1 cellular context compared by ENCODE assay signal in the genomic region with DNA sequence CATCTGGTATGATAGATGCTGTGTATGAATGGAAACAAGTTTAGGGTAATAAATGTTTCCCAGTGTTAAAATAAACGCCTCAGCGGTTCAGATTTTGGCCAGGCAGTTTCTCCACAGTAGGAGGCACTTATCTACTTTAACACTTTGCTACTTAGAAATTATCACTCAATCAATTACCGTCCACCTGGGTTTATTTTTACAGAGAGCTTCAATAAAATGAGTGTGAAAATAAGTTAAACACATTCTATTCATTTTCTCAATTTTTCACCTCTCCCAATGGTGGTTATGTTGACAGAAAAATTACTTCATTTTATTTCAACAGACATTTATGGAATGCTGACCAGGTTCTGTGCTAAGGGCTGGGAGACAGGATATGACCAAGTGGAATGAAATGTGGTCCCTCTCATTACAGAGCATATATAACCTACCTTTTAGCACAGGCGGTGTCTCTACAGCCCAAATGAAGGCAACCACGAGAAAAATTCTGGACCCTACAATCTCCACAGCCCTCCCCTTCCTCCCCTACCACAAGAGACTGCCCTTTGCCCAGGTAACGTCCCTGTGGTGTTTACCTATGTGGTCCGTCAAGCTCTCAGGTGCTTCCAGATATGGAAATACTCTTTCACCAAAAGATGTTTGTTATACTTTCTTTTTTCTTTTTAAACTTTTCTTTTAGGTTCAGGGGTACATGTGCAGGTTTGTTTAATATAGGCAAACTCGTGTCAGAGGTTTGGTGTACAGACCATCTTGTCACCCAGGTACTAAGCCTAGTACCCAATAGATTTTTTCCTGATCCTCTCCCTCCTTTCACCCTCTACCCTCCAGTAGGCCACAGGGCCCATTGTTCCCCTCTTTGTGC.
TF ChIP-seq lines count a peak whose summit lies in the region.

No MANE protein-coding gene starts in this region.

TF ChIP-seq in HepG2, 621 proteins besides CTCF, POLR2A, EP300 and RAD21 (continued from another document and continues in another):
- TF ChIP-seq ZNF879 (CRISPR knock-in tag; IDR thresholded peaks at IDR 0.05) (no peak), FOXA1 (IDR thresholded peaks at IDR 0.05) (no peak), FOXA1 (CRISPR knock-in tag; IDR thresholded peaks at IDR 0.05) (peak; percentile 86), LCORL (IDR thresholded peaks at IDR 0.05) (no peak), LCORL (CRISPR knock-in tag; IDR thresholded peaks at IDR 0.05) (peak; percentile 62; the same call in 1 of the 2 replicates), ZEB1 (IDR thresholded peaks at IDR 0.05; ENCODE audit: insufficient replicate concordance, low read depth) (peak; percentile 85), MED13 (CRISPR knock-in tag; IDR thresholded peaks at IDR 0.05) (no peak), RARA (CRISPR knock-in tag; IDR thresholded peaks at IDR 0.05) (peak; percentile 40; the same call in 1 of the 2 replicates), ZNF703 (CRISPR knock-in tag; IDR thresholded peaks at IDR 0.05; ENCODE audit: borderline replicate concordance) (no peak), TFAP4 (IDR thresholded peaks at IDR 0.05; ENCODE audit: borderline replicate concordance, low read depth) (no peak), ZNF576 (CRISPR knock-in tag; IDR thresholded peaks at IDR 0.05) (no peak), ZIK1 (CRISPR knock-in tag; IDR thresholded peaks at IDR 0.05; ENCODE audit: borderline replicate concordance, low read depth) (no peak), BCL6 (CRISPR knock-in tag; IDR thresholded peaks at IDR 0.05) (no peak), NR2F2 (IDR thresholded peaks at IDR 0.05; ENCODE audit: borderline replicate concordance, low read depth) (no peak), KLF12 (CRISPR knock-in tag; IDR thresholded peaks at IDR 0.05; ENCODE audit: borderline replicate concordance) (no peak), SALL1 (CRISPR knock-in tag; IDR thresholded peaks at IDR 0.05) (peak; percentile 41), CREM (IDR thresholded peaks at IDR 0.05) (peak; percentile 15; the same call in 1 of the 2 replicates), CREM (CRISPR knock-in tag; IDR thresholded peaks at IDR 0.05) (no peak), ZFX (CRISPR knock-in tag; IDR thresholded peaks at IDR 0.05; ENCODE audit: low read depth) (no peak), PAXIP1 (CRISPR knock-in tag; conservative IDR thresholded peaks at IDR 0.05) (peak; percentile 82), ATF7-NPFF (CRISPR knock-in tag; IDR thresholded peaks at IDR 0.05; ENCODE audit: low read depth) (no peak), CREB1 (IDR thresholded peaks at IDR 0.05) (no peak), CREB1 (CRISPR knock-in tag; IDR thresholded peaks at IDR 0.05) (peak; percentile 55), STAG1 (CRISPR knock-in tag; IDR thresholded peaks at IDR 0.05) (peak; percentile 50), YY1 (IDR thresholded peaks at IDR 0.05; ENCODE audit: insufficient read depth, insufficient replicate concordance, low read depth, low read length) (no peak), FOXP1 (IDR thresholded peaks at IDR 0.05) (no peak), FOXP1 (CRISPR knock-in tag; IDR thresholded peaks at IDR 0.05) (peak; percentile 56; the same call in 1 of the 2 replicates), ZNF354B (CRISPR knock-in tag; IDR thresholded peaks at IDR 0.05) (no peak), ZNF18 (CRISPR knock-in tag; IDR thresholded peaks at IDR 0.05; ENCODE audit: insufficient replicate concordance) (no peak), ELF1 (CRISPR knock-in tag; IDR thresholded peaks at IDR 0.05) (no peak), SUZ12 (IDR thresholded peaks at IDR 0.05; ENCODE audit: low read depth, low read length) (no peak), RBAK (CRISPR knock-in tag; IDR thresholded peaks at IDR 0.05) (no peak), TEAD3 (CRISPR knock-in tag; optimal IDR thresholded peaks at IDR 0.05; ENCODE audit: borderline replicate concordance) (peak; percentile 51), ARID5B (CRISPR knock-in tag; IDR thresholded peaks at IDR 0.05) (peak; percentile 56; the same call in 1 of the 2 replicates)
- TF ChIP-seq, protein P1, sequence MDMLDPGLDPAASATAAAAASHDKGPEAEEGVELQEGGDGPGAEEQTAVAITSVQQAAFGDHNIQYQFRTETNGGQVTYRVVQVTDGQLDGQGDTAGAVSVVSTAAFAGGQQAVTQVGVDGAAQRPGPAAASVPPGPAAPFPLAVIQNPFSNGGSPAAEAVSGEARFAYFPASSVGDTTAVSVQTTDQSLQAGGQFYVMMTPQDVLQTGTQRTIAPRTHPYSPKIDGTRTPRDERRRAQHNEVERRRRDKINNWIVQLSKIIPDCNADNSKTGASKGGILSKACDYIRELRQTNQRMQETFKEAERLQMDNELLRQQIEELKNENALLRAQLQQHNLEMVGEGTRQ (IDR thresholded peaks at IDR 0.05; ENCODE audit: low read depth, low read length) = no peak
- TF ChIP-seq, protein P1 (CRISPR knock-in tag; IDR thresholded peaks at IDR 0.05; ENCODE audit: borderline replicate concordance) = no peak
- TF ChIP-seq, protein P2, sequence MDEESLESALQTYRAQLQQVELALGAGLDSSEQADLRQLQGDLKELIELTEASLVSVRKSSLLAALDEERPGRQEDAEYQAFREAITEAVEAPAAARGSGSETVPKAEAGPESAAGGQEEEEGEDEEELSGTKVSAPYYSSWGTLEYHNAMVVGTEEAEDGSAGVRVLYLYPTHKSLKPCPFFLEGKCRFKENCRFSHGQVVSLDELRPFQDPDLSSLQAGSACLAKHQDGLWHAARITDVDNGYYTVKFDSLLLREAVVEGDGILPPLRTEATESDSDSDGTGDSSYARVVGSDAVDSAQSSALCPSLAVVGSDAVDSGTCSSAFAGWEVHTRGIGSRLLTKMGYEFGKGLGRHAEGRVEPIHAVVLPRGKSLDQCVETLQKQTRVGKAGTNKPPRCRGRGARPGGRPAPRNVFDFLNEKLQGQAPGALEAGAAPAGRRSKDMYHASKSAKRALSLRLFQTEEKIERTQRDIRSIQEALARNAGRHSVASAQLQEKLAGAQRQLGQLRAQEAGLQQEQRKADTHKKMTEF (CRISPR knock-in tag; IDR thresholded peaks at IDR 0.05) = peak; percentile 22; the same call in 1 of the 2 replicates
- TF ChIP-seq, protein P3, sequence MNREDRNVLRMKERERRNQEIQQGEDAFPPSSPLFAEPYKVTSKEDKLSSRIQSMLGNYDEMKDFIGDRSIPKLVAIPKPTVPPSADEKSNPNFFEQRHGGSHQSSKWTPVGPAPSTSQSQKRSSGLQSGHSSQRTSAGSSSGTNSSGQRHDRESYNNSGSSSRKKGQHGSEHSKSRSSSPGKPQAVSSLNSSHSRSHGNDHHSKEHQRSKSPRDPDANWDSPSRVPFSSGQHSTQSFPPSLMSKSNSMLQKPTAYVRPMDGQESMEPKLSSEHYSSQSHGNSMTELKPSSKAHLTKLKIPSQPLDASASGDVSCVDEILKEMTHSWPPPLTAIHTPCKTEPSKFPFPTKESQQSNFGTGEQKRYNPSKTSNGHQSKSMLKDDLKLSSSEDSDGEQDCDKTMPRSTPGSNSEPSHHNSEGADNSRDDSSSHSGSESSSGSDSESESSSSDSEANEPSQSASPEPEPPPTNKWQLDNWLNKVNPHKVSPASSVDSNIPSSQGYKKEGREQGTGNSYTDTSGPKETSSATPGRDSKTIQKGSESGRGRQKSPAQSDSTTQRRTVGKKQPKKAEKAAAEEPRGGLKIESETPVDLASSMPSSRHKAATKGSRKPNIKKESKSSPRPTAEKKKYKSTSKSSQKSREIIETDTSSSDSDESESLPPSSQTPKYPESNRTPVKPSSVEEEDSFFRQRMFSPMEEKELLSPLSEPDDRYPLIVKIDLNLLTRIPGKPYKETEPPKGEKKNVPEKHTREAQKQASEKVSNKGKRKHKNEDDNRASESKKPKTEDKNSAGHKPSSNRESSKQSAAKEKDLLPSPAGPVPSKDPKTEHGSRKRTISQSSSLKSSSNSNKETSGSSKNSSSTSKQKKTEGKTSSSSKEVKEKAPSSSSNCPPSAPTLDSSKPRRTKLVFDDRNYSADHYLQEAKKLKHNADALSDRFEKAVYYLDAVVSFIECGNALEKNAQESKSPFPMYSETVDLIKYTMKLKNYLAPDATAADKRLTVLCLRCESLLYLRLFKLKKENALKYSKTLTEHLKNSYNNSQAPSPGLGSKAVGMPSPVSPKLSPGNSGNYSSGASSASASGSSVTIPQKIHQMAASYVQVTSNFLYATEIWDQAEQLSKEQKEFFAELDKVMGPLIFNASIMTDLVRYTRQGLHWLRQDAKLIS (CRISPR knock-in tag; IDR thresholded peaks at IDR 0.05) = no peak
